14 cellular contexts compared by ENCODE assay signal in genomic region chr18:58755304-58756010, GRCh38.
DNase-seq lines count a peak whose midpoint lies in the region; ATAC-seq and TF ChIP-seq lines count a peak whose summit lies in the region.
"Had no signal": no experiment of that assay in that cellular context is flagged by ENCODE, and none has a peak within 500 bp of the region (broad histone marks: within the 10 kb centered on the region; RNA-seq: fewer than 3 reads in every experiment).

No MANE protein-coding gene starts in this region.

- H3K36me3 Mint-ChIP-seq in activated naive CD4-positive, alpha-beta T cell treated with anti-CD3 and anti-CD28 coated beads, Interleukin-2, amount 10 ng/mL, durations not matched to agents 7 days and 5 days, result peaks cover 27% of the 10 kb centered on the region
- H3K36me3 Mint-ChIP-seq in activated T-helper 2 cell treated with anti-CD3 and anti-CD28 coated beads, Interferon-gamma antibody, Interleukin-2, Interleukin-4, amounts not matched to agents 10 μg/mL and 5 μg/mL and 100 μg/mL, durations not matched to agents 14 hours and 24 hours and 36 hours (ENCODE audit: low read depth), result peaks cover 7% of the 10 kb centered on the region
- H3K36me3 Mint-ChIP-seq in stimulated activated naive B cell treated with anti-CD40 and anti-IgM and Interleukin-4, amounts not matched to agents 10 μg/mL and 1 μg/mL and 100 μg/mL, for 72 hours, result peaks cover 8 to 9% of the 10 kb centered on the region in 2 donors
- peaks cover 3% of the 10 kb centered on the region for H3K36me3 Mint-ChIP-seq in progenitor cell of endocrine pancreas (ENCODE audit: insufficient read depth)

- no peaks in the 10 kb centered on the region for H3K9me3 ChIP-seq in cardiac muscle cell (ENCODE audit: low read depth)
- H3K9me3 ChIP-seq: SJCRH30 had no signal

- intact Hi-C loops in activated T-helper 2 cell treated with anti-CD3 and anti-CD28 coated beads, Interferon-gamma antibody, Interleukin-2, Interleukin-4, amounts not matched to agents 10 μg/mL and 5 μg/mL and 100 μg/mL, durations not matched to agents 14 hours and 24 hours and 36 hours (cut with micrococcal nuclease), result no loop called here

- ATAC-seq in stimulated activated naive B cell treated with anti-CD40 and anti-IgM and Interleukin-4, amounts not matched to agents 10 μg/mL and 1 μg/mL and 100 μg/mL, for 72 hours (replicated peaks), result no peak
- no peak for ATAC-seq in HG03469 (IDR thresholded peaks at IDR 0.05; ENCODE audit: unreplicated experiment)

- peaks cover 51% of the 10 kb centered on the region for H3K4me1 Mint-ChIP-seq in activated naive CD4-positive, alpha-beta T cell treated with anti-CD3 and anti-CD28 coated beads, Interleukin-2, amount 10 ng/mL, durations not matched to agents 7 days and 5 days
- peaks cover 9% of the 10 kb centered on the region for H3K4me1 Mint-ChIP-seq in activated T-helper 2 cell treated with anti-CD3 and anti-CD28 coated beads, Interferon-gamma antibody, Interleukin-2, Interleukin-4, amounts not matched to agents 10 μg/mL and 5 μg/mL and 100 μg/mL, durations not matched to agents 14 hours and 24 hours and 36 hours (ENCODE audit: low read depth)
- peaks cover 22 to 23% of the 10 kb centered on the region in 2 donors for H3K4me1 Mint-ChIP-seq in stimulated activated naive B cell treated with anti-CD40 and anti-IgM and Interleukin-4, amounts not matched to agents 10 μg/mL and 1 μg/mL and 100 μg/mL, for 72 hours
- H3K4me1 Mint-ChIP-seq in progenitor cell of endocrine pancreas (ENCODE audit: low read depth), result no peaks in the 10 kb centered on the region

- H3K9me3 Mint-ChIP-seq in activated naive CD4-positive, alpha-beta T cell treated with anti-CD3 and anti-CD28 coated beads, Interleukin-2, amount 10 ng/mL, durations not matched to agents 7 days and 5 days, result no peaks in the 10 kb centered on the region
- no peaks in the 10 kb centered on the region for H3K9me3 Mint-ChIP-seq in activated T-helper 2 cell treated with anti-CD3 and anti-CD28 coated beads, Interferon-gamma antibody, Interleukin-2, Interleukin-4, amounts not matched to agents 10 μg/mL and 5 μg/mL and 100 μg/mL, durations not matched to agents 14 hours and 24 hours and 36 hours
- H3K9me3 Mint-ChIP-seq in stimulated activated naive B cell treated with anti-CD40 and anti-IgM and Interleukin-4, amounts not matched to agents 10 μg/mL and 1 μg/mL and 100 μg/mL, for 72 hours, result no peaks in the 10 kb centered on the region
- no peaks in the 10 kb centered on the region for H3K9me3 Mint-ChIP-seq in progenitor cell of endocrine pancreas (ENCODE audit: low read depth)

- H3K36me3 ChIP-seq in cardiac muscle cell, result no peaks in the 10 kb centered on the region
- H3K36me3 ChIP-seq: SJCRH30 had no signal

- H3K27me3 Mint-ChIP-seq in activated naive CD4-positive, alpha-beta T cell treated with anti-CD3 and anti-CD28 coated beads, Interleukin-2, amount 10 ng/mL, durations not matched to agents 7 days and 5 days, result peaks cover 22% of the 10 kb centered on the region
- peaks cover 6% of the 10 kb centered on the region for H3K27me3 Mint-ChIP-seq in activated T-helper 2 cell treated with anti-CD3 and anti-CD28 coated beads, Interferon-gamma antibody, Interleukin-2, Interleukin-4, amounts not matched to agents 10 μg/mL and 5 μg/mL and 100 μg/mL, durations not matched to agents 14 hours and 24 hours and 36 hours (ENCODE audit: low read depth)
- H3K27me3 Mint-ChIP-seq in stimulated activated naive B cell treated with anti-CD40 and anti-IgM and Interleukin-4, amounts not matched to agents 10 μg/mL and 1 μg/mL and 100 μg/mL, for 72 hours, result no peaks in the 10 kb centered on the region
- peaks cover 10% of the 10 kb centered on the region for H3K27me3 Mint-ChIP-seq in progenitor cell of endocrine pancreas

- peak overlapping the region; percentile 74 for H3K27ac ChIP-seq in cardiac muscle cell
- H3K27ac ChIP-seq: SJCRH30, WERI-Rb-1 had no signal

- H3K4me3 ChIP-seq in cardiac muscle cell, result no peak overlapping the region
- H3K4me3 ChIP-seq: SJCRH30 had no signal

- no peak for TF ChIP-seq CTCF in cardiac muscle cell (IDR thresholded peaks at IDR 0.05; ENCODE audit: low read depth, low read length)
- TF ChIP-seq CTCF in progenitor cell of endocrine pancreas (IDR thresholded peaks at IDR 0.05; ENCODE audit: unreplicated experiment), result no peak

- H3K27me3 ChIP-seq in cardiac muscle cell, result no peaks in the 10 kb centered on the region
- H3K27me3 ChIP-seq: SJCRH30 had no signal

- no peak overlapping the region for H3K4me3 Mint-ChIP-seq in activated naive CD4-positive, alpha-beta T cell treated with anti-CD3 and anti-CD28 coated beads, Interleukin-2, amount 10 ng/mL, durations not matched to agents 7 days and 5 days
- H3K4me3 Mint-ChIP-seq in activated T-helper 2 cell treated with anti-CD3 and anti-CD28 coated beads, Interferon-gamma antibody, Interleukin-2, Interleukin-4, amounts not matched to agents 10 μg/mL and 5 μg/mL and 100 μg/mL, durations not matched to agents 14 hours and 24 hours and 36 hours (ENCODE audit: low read depth), result no peak overlapping the region
- H3K4me3 Mint-ChIP-seq in stimulated activated naive B cell treated with anti-CD40 and anti-IgM and Interleukin-4, amounts not matched to agents 10 μg/mL and 1 μg/mL and 100 μg/mL, for 72 hours, result no peak overlapping the region
- H3K4me3 Mint-ChIP-seq in progenitor cell of endocrine pancreas (ENCODE audit: low read depth), result no peak overlapping the region

- peak; percentile 51 for DNase-seq in activated naive CD4-positive, alpha-beta T cell treated with anti-CD3 and anti-CD28 coated beads, Interleukin-2, amount 10 ng/mL, durations not matched to agents 7 days and 5 days
- DNase-seq in activated naive CD4-positive, alpha-beta T cell treated with Interleukin-2 at 50 U/mL for 16 hours, result no peak
- no peak for DNase-seq in activated T-helper 2 cell treated with anti-CD3 and anti-CD28 coated beads, Interferon-gamma antibody, Interleukin-2, Interleukin-4, amounts not matched to agents 10 μg/mL and 5 μg/mL and 100 μg/mL, durations not matched to agents 14 hours and 24 hours and 36 hours (ENCODE audit: low spot score)
- DNase-seq in cardiac muscle cell (ENCODE audit: low read depth in 1 of 2, low spot score in 1 of 2) (no peak), progenitor cell of endocrine pancreas (ENCODE audit: low spot score, unreplicated experiment) (no peak), NCI-H1436 (lab: John Stamatoyannopoulos, UW) (no peak)
- DNase-seq in stimulated activated naive B cell treated with anti-CD40 and anti-IgM and Interleukin-4, amounts not matched to agents 10 μg/mL and 1 μg/mL and 100 μg/mL, for 72 hours, result no peak
- DNase-seq: AML-193; islet precursor cell; NCI-H524; SJCRH30; stimulated activated CD4-positive, alpha-beta T cell treated with anti-CD3 and anti-CD28 coated beads, Interleukin-12 subunit alpha, Interleukin-12 subunit beta, amount 100 ng/mL, for 4 hours; WERI-Rb-1 had no signal

- no peaks in the 10 kb centered on the region for H3K4me1 ChIP-seq in cardiac muscle cell (ENCODE audit: low read depth)
- H3K4me1 ChIP-seq: SJCRH30 had no signal

- peak overlapping the region; percentile 61 for H3K27ac Mint-ChIP-seq in activated naive CD4-positive, alpha-beta T cell treated with anti-CD3 and anti-CD28 coated beads, Interleukin-2, amount 10 ng/mL, durations not matched to agents 7 days and 5 days
- peak overlapping the region; percentile 60 for H3K27ac Mint-ChIP-seq in activated T-helper 2 cell treated with anti-CD3 and anti-CD28 coated beads, Interferon-gamma antibody, Interleukin-2, Interleukin-4, amounts not matched to agents 10 μg/mL and 5 μg/mL and 100 μg/mL, durations not matched to agents 14 hours and 24 hours and 36 hours
- peak overlapping the region; percentile 80 for H3K27ac Mint-ChIP-seq in stimulated activated naive B cell treated with anti-CD40 and anti-IgM and Interleukin-4, amounts not matched to agents 10 μg/mL and 1 μg/mL and 100 μg/mL, for 72 hours
- no peak overlapping the region for H3K27ac Mint-ChIP-seq in progenitor cell of endocrine pancreas

- CTCF ChIA-PET in activated naive CD4-positive, alpha-beta T cell treated with anti-CD3 and anti-CD28 coated beads, Interleukin-2, amount 10 ng/mL, durations not matched to agents 7 days and 5 days (lab: Charles Lee), result interaction anchor here (1.6 to 4.1 kb wide), 3 partner anchors 8 to 225 kb away, joined by 5 to 21 read pairs (median 16); partner anchors contain the start of gene MALT1
